9 cellular contexts compared by ENCODE assay signal in genomic region chr12:108967869-108968540, GRCh38. TPM values are rescaled to one million over a fixed set of nuclear protein-coding genes. Genes with fewer than 3 reads are reported as not detected.
DNase-seq lines count a peak whose midpoint lies in the region; ATAC-seq and TF ChIP-seq lines count a peak whose summit lies in the region.
"Had no signal": no experiment of that assay in that cellular context is flagged by ENCODE, and none has a peak within 500 bp of the region (broad histone marks: within the 10 kb centered on the region; RNA-seq: fewer than 3 reads in every experiment).

No MANE protein-coding gene starts in this region.

- H3K4me3 ChIP-seq in left lung: no peak overlapping the region

- no peak overlapping the region for H3K4ac ChIP-seq in H9 (ENCODE audit: low read depth, low read length)

- H3K27me3 Mint-ChIP-seq in CD4-positive, alpha-beta T cell: peaks cover 12% of the 10 kb centered on the region
- H3K27me3 Mint-ChIP-seq in H9 (ENCODE audit: low read depth): 0 out of 2 replicates have a peak, but pooled peaks cover 3% of the 10 kb centered on the region
- peaks cover 5% of the 10 kb centered on the region for H3K27me3 Mint-ChIP-seq in activated naive CD8-positive, alpha-beta T cell treated with anti-CD3 and anti-CD28 coated beads, Interleukin-2, amount 50 U/mL, for 24 hours

- peak; percentile 31 for TF ChIP-seq CTCF in CD4-positive, alpha-beta T cell (IDR thresholded peaks at IDR 0.05)
- TF ChIP-seq CTCF in H9 (conservative IDR thresholded peaks at IDR 0.05) (peak; percentile 78), left lung (IDR thresholded peaks at IDR 0.05) (peak in 1 of 2 donors; percentile 30)

- CTCF ChIA-PET in CD4-positive, alpha-beta T cell (lab: Charles Lee): no interaction called here

- no peak overlapping the region for H2AK5ac ChIP-seq in H9 (ENCODE audit: insufficient read length, low read length)

- no peak overlapping the region for H3K18ac ChIP-seq in H9 (ENCODE audit: insufficient read length, low read depth, low read length)

- H2AFZ ChIP-seq in H9 (ENCODE audit: low read length): no peak overlapping the region

- no peak overlapping the region for H3K27ac ChIP-seq in CD4-positive, alpha-beta T cell (ENCODE audit: low read depth, low read length)
- H3K27ac ChIP-seq in H9 (ENCODE audit: insufficient read length, low read depth, low read length): no peak overlapping the region
- no peak overlapping the region for H3K27ac ChIP-seq in left lung

- H3K14ac ChIP-seq in H9 (ENCODE audit: insufficient read depth, low read length): no peak overlapping the region

- H4K8ac ChIP-seq in H9 (replicated peaks; ENCODE audit: insufficient read length, low read depth, low read length): no peak overlapping the region

- no peaks in the 10 kb centered on the region for H3K27me3 ChIP-seq in CD4-positive, alpha-beta T cell (ENCODE audit: control insufficient read depth, insufficient read depth, low read length)
- H3K27me3 ChIP-seq in H9 (ENCODE audit: insufficient read depth, low read length): no peaks in the 10 kb centered on the region
- no peaks in the 10 kb centered on the region for H3K27me3 ChIP-seq in left lung

- H3K79me2 ChIP-seq in H9 (ENCODE audit: insufficient read depth, low read length): no peaks in the 10 kb centered on the region

- intact Hi-C loops in CD4-positive, alpha-beta T cell (cut with DNase I, micrococcal nuclease): no loop called here
- intact Hi-C loops in left lung (cut with DNase I): no loop called here

- no peak overlapping the region for H3K4me2 ChIP-seq in H9 (ENCODE audit: insufficient read depth, insufficient read length, low read length)

- no peak overlapping the region for H3T11ph ChIP-seq in H9 (ENCODE audit: low read length)

- H2BK15ac ChIP-seq in H9 (ENCODE audit: low read depth, low read length): no peak overlapping the region

- no peak overlapping the region for H2BK12ac ChIP-seq in H9 (ENCODE audit: insufficient read length, low read depth, low read length)

- no peak for DNase-seq in CD4-positive, alpha-beta T cell
- DNase-seq in H9: no peak
- DNase-seq in kidney tubule cell (ENCODE audit: low spot score): peak; percentile 33
- DNase-seq in activated CD8-positive, alpha-beta memory T cell treated with anti-CD3 and anti-CD28 coated beads, Interleukin-2, amount 50 U/mL, for 48 hours: no peak
- DNase-seq in activated naive CD8-positive, alpha-beta T cell treated with anti-CD3 and anti-CD28 coated beads, Interleukin-2, amount 50 U/mL, for 24 hours: no peak
- no peak for DNase-seq in left lung
- no peak for DNase-seq in activated CD4-positive, CD25-positive, alpha-beta regulatory T cell treated with anti-CD3 and anti-CD28 coated beads, Interleukin-2, amount 50 U/mL, for 72 hours
- DNase-seq: activated effector memory CD4-positive, alpha-beta T cell treated with anti-CD3 and anti-CD28 coated beads, Interleukin-2, amount 50 U/mL, for 16 hours had no signal

- no peak overlapping the region for H2BK120ac ChIP-seq in H9 (ENCODE audit: low read depth, low read length, poor library complexity, severe bottlenecking)

- no peak overlapping the region for H3K27ac Mint-ChIP-seq in CD4-positive, alpha-beta T cell
- peak overlapping the region in 2 of 3 experiments; percentile 56 to 69; a peak in 2 of 7 replicates for H3K27ac Mint-ChIP-seq in H9
- H3K27ac Mint-ChIP-seq in activated naive CD8-positive, alpha-beta T cell treated with anti-CD3 and anti-CD28 coated beads, Interleukin-2, amount 50 U/mL, for 24 hours: no peak overlapping the region

- no CpG with 5 or more reads among the region's 2 CpGs for WGBS in H9 (ENCODE audit: extremely low coverage, insufficient read length, low lambda C conversion rate)

- H4K5ac ChIP-seq in H9 (ENCODE audit: insufficient read length, low read depth, low read length): no peak overlapping the region

- no peaks in the 10 kb centered on the region; the same call in 1 of the 2 replicates for H3K4me1 ChIP-seq in H9 (ENCODE audit: insufficient read depth, low read length)
- no peaks in the 10 kb centered on the region for H3K4me1 ChIP-seq in left lung

- H3K36me3 ChIP-seq in left lung: no peaks in the 10 kb centered on the region

- H3K9me3 Mint-ChIP-seq in CD4-positive, alpha-beta T cell: no peaks in the 10 kb centered on the region
- H3K9me3 Mint-ChIP-seq in H9: 0 out of 5 replicates have a peak, but pooled peaks cover 0 to under 1% of the 10 kb centered on the region in 2 experiments
- no peaks in the 10 kb centered on the region for H3K9me3 Mint-ChIP-seq in activated naive CD8-positive, alpha-beta T cell treated with anti-CD3 and anti-CD28 coated beads, Interleukin-2, amount 50 U/mL, for 24 hours

- H4K20me1 ChIP-seq in H9 (ENCODE audit: control insufficient read depth, insufficient read depth, insufficient read length): no peaks in the 10 kb centered on the region

- no peaks in the 10 kb centered on the region for H3K9me3 ChIP-seq in CD4-positive, alpha-beta T cell (ENCODE audit: control insufficient read depth, low read length)
- H3K9me3 ChIP-seq in H9 (ENCODE audit: control insufficient read depth, low read depth, low read length): no peaks in the 10 kb centered on the region
- no peaks in the 10 kb centered on the region for H3K9me3 ChIP-seq in left lung

- H3K23ac ChIP-seq in H9 (ENCODE audit: insufficient read length, low read depth, low read length): no peak overlapping the region

- H3K56ac ChIP-seq in H9 (ENCODE audit: insufficient read length, low read depth, low read length): no peak overlapping the region

- no peak overlapping the region for H2BK5ac ChIP-seq in H9 (ENCODE audit: insufficient read length, low read length)

- H3K36me3 Mint-ChIP-seq in CD4-positive, alpha-beta T cell (ENCODE audit: low read depth): no peaks in the 10 kb centered on the region
- H3K36me3 Mint-ChIP-seq in H9 (ENCODE audit: insufficient read depth in 1 of 3, low read depth in 3 of 3): no peaks in the 10 kb centered on the region
- H3K36me3 Mint-ChIP-seq in activated naive CD8-positive, alpha-beta T cell treated with anti-CD3 and anti-CD28 coated beads, Interleukin-2, amount 50 U/mL, for 24 hours (ENCODE audit: low read depth): no peaks in the 10 kb centered on the region

- no peak for ATAC-seq in CD4-positive, alpha-beta T cell (ENCODE audit: poor library complexity)
- peak; percentile 44; the same call in 2 of the 3 replicates for ATAC-seq in SK-N-SH treated with all-trans-retinoic acid at 6 μM for 48 hours
- ATAC-seq in activated naive CD8-positive, alpha-beta T cell treated with anti-CD3 and anti-CD28 coated beads, Interleukin-2, amount 50 U/mL, for 24 hours: no peak
- ATAC-seq in left lung: no peak

- H3K9ac ChIP-seq in H9 (ENCODE audit: extremely low read depth, insufficient read length, low read length): no peak overlapping the region

- no peaks in the 10 kb centered on the region for H3K23me2 ChIP-seq in H9 (ENCODE audit: insufficient read length, low read depth, low read length, poor library complexity, severe bottlenecking)

- H3K4me3 Mint-ChIP-seq in CD4-positive, alpha-beta T cell: no peak overlapping the region
- no peak overlapping the region for H3K4me3 Mint-ChIP-seq in H9
- H3K4me3 Mint-ChIP-seq in activated naive CD8-positive, alpha-beta T cell treated with anti-CD3 and anti-CD28 coated beads, Interleukin-2, amount 50 U/mL, for 24 hours: no peak overlapping the region

- H2BK20ac ChIP-seq in H9 (ENCODE audit: low read depth, low read length, poor library complexity, severe bottlenecking): no peak overlapping the region

- H4K91ac ChIP-seq in H9 (ENCODE audit: insufficient read length, low read depth, low read length): no peak overlapping the region

- POLR2A ChIA-PET in CD4-positive, alpha-beta T cell (lab: Charles Lee): no interaction called here

- H3K4me1 Mint-ChIP-seq in CD4-positive, alpha-beta T cell (ENCODE audit: low read depth): no peaks in the 10 kb centered on the region
- H3K4me1 Mint-ChIP-seq in H9: peaks cover 12 to 13% of the 10 kb centered on the region in 2 experiments
- H3K4me1 Mint-ChIP-seq in activated naive CD8-positive, alpha-beta T cell treated with anti-CD3 and anti-CD28 coated beads, Interleukin-2, amount 50 U/mL, for 24 hours: no peaks in the 10 kb centered on the region

- H3K79me1 ChIP-seq in H9 (ENCODE audit: insufficient read depth, low read depth, low read length, poor library complexity, severe bottlenecking): no peaks in the 10 kb centered on the region

TF ChIP-seq in SK-N-SH treated with all-trans-retinoic acid at 6 μM for 48 hours, 23 proteins besides CTCF, POLR2A, EP300 and RAD21:
- TF ChIP-seq SNAI2 (CRISPR knock-in tag; IDR thresholded peaks at IDR 0.05): no peak

RNA-seq across cellular contexts. Expression of gene SVOP, which starts 52.9 kb away (rescaled TPM):
- not detected for total RNA-seq in CD4-positive, alpha-beta T cell
- total RNA-seq in H9 (2021) (0.11 and 0.15 TPM in 2 replicates), left lung (not detected)

Comparison
In these comparisons a context has a peak if more than half of its experiments do, and no peak if none do; other contexts are left out.
1. H3K27ac Mint-ChIP-seq: peak in H9 (2 of 3); none in CD4-positive, alpha-beta T cell (single experiment) and activated naive CD8-positive, alpha-beta T cell treated with anti-CD3 and anti-CD28 coated beads, Interleukin-2, amount 50 U/mL, for 24 hours (single experiment).